ENCODE assay signal across 21 cellular contexts in the genomic region with DNA sequence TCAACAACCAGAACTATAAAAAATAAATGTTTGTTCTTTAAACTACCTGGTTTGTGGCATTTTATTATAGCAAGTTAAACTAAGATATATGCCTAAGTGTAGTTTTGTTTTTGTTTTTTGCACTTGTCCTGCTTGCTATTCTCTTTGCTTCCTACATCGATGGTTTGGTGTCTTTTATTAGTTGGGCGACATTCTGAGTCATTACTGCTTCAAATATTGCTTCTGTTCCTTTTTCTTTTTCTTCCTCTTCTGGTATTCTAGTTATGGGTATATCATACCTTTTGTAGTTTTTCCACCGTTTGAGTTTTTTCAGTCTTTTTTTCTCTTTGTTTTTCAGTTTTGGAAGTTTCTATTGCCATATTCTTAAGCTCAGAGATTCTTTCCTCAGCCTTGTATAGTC.
"Had no signal": no experiment of that assay in that cellular context is flagged by ENCODE, and none has a peak within 500 bp of the region (broad histone marks: within the 10 kb centered on the region; RNA-seq: fewer than 3 reads in every experiment).

No MANE protein-coding gene starts in this region.

- H3K4me3 ChIP-seq: cardiac muscle cell, esophagus squamous epithelium, right atrium auricular region, tibial artery had no signal

- H3K27me3 ChIP-seq: cardiac muscle cell, esophagus squamous epithelium, right atrium auricular region had no signal

- H3K27ac ChIP-seq: cardiac muscle cell, esophagus squamous epithelium, right atrium auricular region, tibial artery had no signal

- H3K27ac Mint-ChIP-seq: activated B cell treated with CpG ODN at 0.5 μM for 24 hours; activated CD4-positive, alpha-beta memory T cell treated with anti-CD3 and anti-CD28 coated beads, Interleukin-2, amount 10 ng/mL, durations not matched to agents 7 days and 5 days; activated CD8-positive, alpha-beta memory T cell treated with anti-CD3 and anti-CD28 coated beads, Interleukin-2, amount 10 ng/mL, durations not matched to agents 7 days and 5 days; activated naive CD8-positive, alpha-beta T cell treated with anti-CD3 and anti-CD28 coated beads, Interleukin-2, amount 10 ng/mL, durations not matched to agents 7 days and 5 days; activated T-helper 17 cell treated with anti-CD3 and anti-CD28 coated beads, Interleukin-2, amount 50 U/mL, for 72 hours; memory B cell had no signal

- H3K9me3 Mint-ChIP-seq: activated naive CD8-positive, alpha-beta T cell treated with anti-CD3 and anti-CD28 coated beads, Interleukin-2, amount 10 ng/mL, durations not matched to agents 7 days and 5 days had no signal

- H3K4me1 Mint-ChIP-seq: activated B cell treated with CpG ODN at 0.5 μM for 24 hours; activated T-helper 17 cell treated with anti-CD3 and anti-CD28 coated beads, Interleukin-2, amount 50 U/mL, for 72 hours; memory B cell had no signal

- H3K4me3 Mint-ChIP-seq: activated B cell treated with CpG ODN at 0.5 μM for 24 hours; activated CD4-positive, alpha-beta memory T cell treated with anti-CD3 and anti-CD28 coated beads, Interleukin-2, amount 10 ng/mL, durations not matched to agents 7 days and 5 days; activated CD8-positive, alpha-beta memory T cell treated with anti-CD3 and anti-CD28 coated beads, Interleukin-2, amount 10 ng/mL, durations not matched to agents 7 days and 5 days; activated naive CD8-positive, alpha-beta T cell treated with anti-CD3 and anti-CD28 coated beads, Interleukin-2, amount 10 ng/mL, durations not matched to agents 7 days and 5 days; activated T-helper 17 cell treated with anti-CD3 and anti-CD28 coated beads, Interleukin-2, amount 50 U/mL, for 72 hours; memory B cell had no signal

- H3K36me3 ChIP-seq: cardiac muscle cell, esophagus squamous epithelium, right atrium auricular region, tibial artery had no signal

- DNase-seq: activated B cell treated with CpG ODN at 0.5 μM for 24 hours; activated CD4-positive, alpha-beta memory T cell treated with anti-CD3 and anti-CD28 coated beads, Interleukin-2, amount 10 ng/mL, durations not matched to agents 7 days and 5 days; activated CD4-positive, alpha-beta T cell treated with anti-CD3 and anti-CD28 coated beads for 48 hours; activated CD8-positive, alpha-beta memory T cell treated with anti-CD3 and anti-CD28 coated beads, Interleukin-2, amount 10 ng/mL, durations not matched to agents 7 days and 5 days; activated naive CD4-positive, alpha-beta T cell treated with Interleukin-2 at 50 U/mL for 16 hours; activated naive CD8-positive, alpha-beta T cell treated with anti-CD3 and anti-CD28 coated beads, Interleukin-2, amount 10 ng/mL, durations not matched to agents 7 days and 5 days; amygdala; dermis blood vessel endothelial cell; effector memory CD4-positive, alpha-beta T cell; esophagus squamous epithelium; occipital lobe; posterior cingulate gyrus; stimulated activated CD4-positive, alpha-beta T cell treated with anti-CD3 and anti-CD28 coated beads, Interleukin-2, amount 100 ng/mL, for 24 hours; stimulated activated naive CD8-positive, alpha-beta T cell treated with anti-CD3 and anti-CD28 coated beads, Interleukin-15, Interleukin-2, amounts not matched to agents 100 U/mL and 50 U/mL, for 24 hours; substantia nigra; tibial artery had no signal

- H3K27me3 Mint-ChIP-seq: memory B cell had no signal

- H3K36me3 Mint-ChIP-seq: activated naive CD8-positive, alpha-beta T cell treated with anti-CD3 and anti-CD28 coated beads, Interleukin-2, amount 10 ng/mL, durations not matched to agents 7 days and 5 days; memory B cell had no signal

- ATAC-seq: activated CD8-positive, alpha-beta memory T cell treated with anti-CD3 and anti-CD28 coated beads, Interleukin-2, amount 10 ng/mL, durations not matched to agents 7 days and 5 days; activated T-helper 17 cell treated with anti-CD3 and anti-CD28 coated beads, Interleukin-2, amount 50 U/mL, for 72 hours; stimulated activated naive CD8-positive, alpha-beta T cell treated with anti-CD3 and anti-CD28 coated beads, Interleukin-15, Interleukin-2, amounts not matched to agents 100 U/mL and 50 U/mL, for 24 hours had no signal

- FAIRE-seq: endothelial cell of umbilical vein had no signal

- H3K4me1 ChIP-seq: esophagus squamous epithelium, right atrium auricular region, tibial artery had no signal

- H3K9me3 ChIP-seq: esophagus squamous epithelium, tibial artery had no signal
